In the genomic region with DNA sequence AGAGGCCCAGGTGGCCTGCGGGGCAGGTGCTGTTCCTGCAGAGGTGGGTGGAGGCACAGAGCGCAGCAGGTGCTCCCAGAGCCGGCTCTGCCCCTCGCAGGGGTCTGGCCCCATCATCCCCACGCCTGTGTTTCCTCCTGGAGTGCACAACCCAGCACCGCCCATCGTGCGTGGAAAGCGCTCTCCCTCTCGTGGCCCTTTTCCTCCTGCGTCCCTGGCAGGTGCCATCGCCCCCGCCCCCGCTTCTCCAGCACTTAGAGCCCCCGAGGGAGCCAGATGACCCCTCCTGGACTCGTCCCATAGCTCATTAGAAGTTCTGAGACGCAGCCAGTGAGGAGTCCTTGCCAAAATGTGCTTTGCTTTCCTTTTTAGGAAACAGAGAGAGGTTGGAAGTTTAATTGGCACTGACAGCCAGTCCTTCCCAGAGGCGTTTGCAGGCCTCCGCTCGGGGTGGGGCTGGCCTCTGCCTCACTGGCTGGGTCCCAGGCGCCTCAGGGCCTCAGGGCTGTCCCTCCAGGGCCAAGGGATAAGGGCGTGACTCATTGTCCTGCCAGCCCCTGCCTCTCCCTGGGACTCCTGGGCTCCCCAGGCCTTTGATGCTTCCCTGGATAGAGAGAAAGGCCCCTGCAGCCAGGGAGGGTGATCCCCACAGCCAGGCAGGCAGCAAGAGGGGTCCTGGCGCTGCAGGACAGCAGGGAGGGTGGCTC, we compare ENCODE assay signal across 9 cellular contexts. TPM values are rescaled to one million over a fixed set of nuclear protein-coding genes. Genes with fewer than 3 reads are reported as not detected.
DNase-seq lines count a peak whose midpoint lies in the region; ATAC-seq and TF ChIP-seq lines count a peak whose summit lies in the region.
"Had no signal": no experiment of that assay in that cellular context is flagged by ENCODE, and none has a peak within 500 bp of the region (broad histone marks: within the 10 kb centered on the region; RNA-seq: fewer than 3 reads in every experiment).

No MANE protein-coding gene starts in this region.

- DNase-seq in Daoy (ENCODE audit: low read depth) (peak; percentile 46), adrenal gland (peak; percentile 77 to 95 (median 91)), right atrium auricular region (ENCODE audit: low spot score) (peak; percentile 85), retinal pigment epithelial cell (ENCODE audit: low read depth) (peak; percentile 68)
- no peak for DNase-seq in activated CD8-positive, alpha-beta memory T cell treated with anti-CD3 and anti-CD28 coated beads, Interleukin-2, amount 10 ng/mL, durations not matched to agents 7 days and 5 days
- DNase-seq in activated CD4-positive, alpha-beta T cell treated with anti-CD3 and anti-CD28 coated beads for 48 hours: no peak
- no peak for DNase-seq in stimulated activated CD4-positive, alpha-beta T cell treated with anti-CD3 and anti-CD28 coated beads, Interleukin-12 subunit alpha, Interleukin-12 subunit beta, amount 100 ng/mL, for 4 hours
- DNase-seq: activated B cell treated with CpG ODN at 0.5 μM for 24 hours had no signal

- no peak for ATAC-seq in activated CD8-positive, alpha-beta memory T cell treated with anti-CD3 and anti-CD28 coated beads, Interleukin-2, amount 10 ng/mL, durations not matched to agents 7 days and 5 days
- ATAC-seq in GM21423 (IDR thresholded peaks at IDR 0.05; ENCODE audit: unreplicated experiment): no peak

- H3K4me3 ChIP-seq in adrenal gland: no peak overlapping the region
- no peak overlapping the region for H3K4me3 ChIP-seq in right atrium auricular region
- H3K4me3 ChIP-seq in retinal pigment epithelial cell (ENCODE audit: low read length): no peak overlapping the region

- no peak overlapping the region for H3K27ac Mint-ChIP-seq in activated CD8-positive, alpha-beta memory T cell treated with anti-CD3 and anti-CD28 coated beads, Interleukin-2, amount 10 ng/mL, durations not matched to agents 7 days and 5 days
- H3K27ac Mint-ChIP-seq: activated B cell treated with CpG ODN at 0.5 μM for 24 hours had no signal

- H3K9me3 ChIP-seq in adrenal gland (replicated peaks in 1 of 3) (no peaks in the 10 kb centered on the region), right atrium auricular region (no peaks in the 10 kb centered on the region)

- TF ChIP-seq CTCF in adrenal gland (IDR thresholded peaks at IDR 0.05) (no peak), right atrium auricular region (IDR thresholded peaks at IDR 0.05) (no peak), retinal pigment epithelial cell (conservative IDR thresholded peaks at IDR 0.05; ENCODE audit: low read depth, low read length) (no peak)

- no peak overlapping the region for H3K4me3 Mint-ChIP-seq in activated CD8-positive, alpha-beta memory T cell treated with anti-CD3 and anti-CD28 coated beads, Interleukin-2, amount 10 ng/mL, durations not matched to agents 7 days and 5 days
- H3K4me3 Mint-ChIP-seq: activated B cell treated with CpG ODN at 0.5 μM for 24 hours had no signal

- no peaks in the 10 kb centered on the region for H3K9me3 Mint-ChIP-seq in activated CD8-positive, alpha-beta memory T cell treated with anti-CD3 and anti-CD28 coated beads, Interleukin-2, amount 10 ng/mL, durations not matched to agents 7 days and 5 days (ENCODE audit: low read depth)
- H3K9me3 Mint-ChIP-seq: activated B cell treated with CpG ODN at 0.5 μM for 24 hours had no signal

- H3K4me1 Mint-ChIP-seq in activated CD8-positive, alpha-beta memory T cell treated with anti-CD3 and anti-CD28 coated beads, Interleukin-2, amount 10 ng/mL, durations not matched to agents 7 days and 5 days: no peaks in the 10 kb centered on the region

- H3K27ac ChIP-seq in adrenal gland (peak overlapping the region in 2 of 5 donors; percentile 56 to 61), right atrium auricular region (peak overlapping the region; percentile 92)

- no peaks in the 10 kb centered on the region for H3K27me3 ChIP-seq in adrenal gland
- H3K27me3 ChIP-seq in right atrium auricular region: no peaks in the 10 kb centered on the region

- CTCF ChIA-PET in activated CD8-positive, alpha-beta memory T cell treated with anti-CD3 and anti-CD28 coated beads, Interleukin-2, amount 10 ng/mL, durations not matched to agents 7 days and 5 days (lab: Charles Lee): interaction anchor here (0.6 kb wide), 1 partner anchor 315 kb away, joined by 3 read pairs; no protein-coding TSS in a partner anchor

- no peak for TF ChIP-seq POLR2A in adrenal gland (IDR thresholded peaks at IDR 0.05)

- H3K36me3 ChIP-seq in adrenal gland (replicated peaks in 1 of 2): no peaks in the 10 kb centered on the region
- H3K36me3 ChIP-seq in right atrium auricular region: peaks cover 4% of the 10 kb centered on the region

- H3K27me3 Mint-ChIP-seq in activated CD8-positive, alpha-beta memory T cell treated with anti-CD3 and anti-CD28 coated beads, Interleukin-2, amount 10 ng/mL, durations not matched to agents 7 days and 5 days: no peaks in the 10 kb centered on the region
- H3K27me3 Mint-ChIP-seq: activated B cell treated with CpG ODN at 0.5 μM for 24 hours had no signal

- H3K36me3 Mint-ChIP-seq in activated CD8-positive, alpha-beta memory T cell treated with anti-CD3 and anti-CD28 coated beads, Interleukin-2, amount 10 ng/mL, durations not matched to agents 7 days and 5 days: peaks cover 7% of the 10 kb centered on the region

- H3K4me1 ChIP-seq in adrenal gland (replicated peaks in 1 of 2) (peaks cover 3 to 17% of the 10 kb centered on the region in 2 donors), right atrium auricular region (peaks cover 0 to 39% of the 10 kb centered on the region in 2 donors)

- WGBS in adrenal gland, 4 donors: 41 to 67% (median 48%) methylated on average over 17 to 23 of the region's 23 CpGs

- intact Hi-C loops in adrenal gland (cut with DNase I): no loop called here

RNA-seq across cellular contexts. Expression of a gene that starts 32.2 kb away (rescaled TPM):
- 17.7 and 30.9 TPM in 2 replicates for total RNA-seq in Daoy (2014; rRNA removed; shearing (Covaris generic))
- total RNA-seq in adrenal gland: 10 to 100 TPM; 22.6 to 35.3 (median 27.0) TPM
- 10 to 100 TPM; 23.8 to 33.7 (median 24.4) TPM for polyA plus RNA-seq in adrenal gland
- total RNA-seq in right atrium auricular region: 10 to 100 TPM; 12.9 to 17.5 TPM
- 10 to 100 TPM; 29.8 to 34.6 TPM for total RNA-seq in activated CD8-positive, alpha-beta memory T cell treated with anti-CD3 and anti-CD28 coated beads, Interleukin-2, amount 10 ng/mL, durations not matched to agents 7 days and 5 days

Comparison
In these comparisons a context has a peak if more than half of its experiments do, and no peak if none do; other contexts are left out.
1. DNase-seq: peak in Daoy (single experiment), adrenal gland (7 of 7), right atrium auricular region (single experiment) and retinal pigment epithelial cell (single experiment); none in activated CD8-positive, alpha-beta memory T cell treated with anti-CD3 and anti-CD28 coated beads, Interleukin-2, amount 10 ng/mL, durations not matched to agents 7 days and 5 days (single experiment), activated CD4-positive, alpha-beta T cell treated with anti-CD3 and anti-CD28 coated beads for 48 hours (single experiment) and stimulated activated CD4-positive, alpha-beta T cell treated with anti-CD3 and anti-CD28 coated beads, Interleukin-12 subunit alpha, Interleukin-12 subunit beta, amount 100 ng/mL, for 4 hours (single experiment).